16 cellular contexts compared by ENCODE assay signal in the genomic region with DNA sequence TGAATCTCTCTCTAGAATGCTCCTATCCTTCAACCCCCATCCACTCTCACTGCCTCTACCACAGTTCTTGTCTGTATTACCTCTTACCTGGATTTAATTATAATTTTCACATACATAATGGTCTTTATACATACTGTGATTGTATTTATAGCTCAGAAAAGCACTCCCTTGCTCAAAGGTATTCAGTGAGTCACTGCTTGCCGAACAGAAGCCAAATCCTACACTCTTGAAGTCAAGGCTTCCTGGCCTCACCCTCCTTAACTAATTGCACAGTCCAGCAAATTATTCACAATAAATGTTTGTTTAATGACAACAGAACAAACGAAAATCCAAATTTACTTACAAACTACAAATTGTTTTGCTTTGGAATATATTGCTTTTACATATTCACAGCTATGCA.
DNase-seq lines count a peak whose midpoint lies in the region; ATAC-seq and TF ChIP-seq lines count a peak whose summit lies in the region.
"Had no signal": no experiment of that assay in that cellular context is flagged by ENCODE, and none has a peak within 500 bp of the region (broad histone marks: within the 10 kb centered on the region; RNA-seq: fewer than 3 reads in every experiment).

No MANE protein-coding gene starts in this region.

- DNase-seq in NCI-H2081 (lab: John Stamatoyannopoulos, UW): peak; percentile 46 to 68
- no peak for DNase-seq in NCI-H2081 treated with DMSO at 0.1 percent for 48 hours (lab: John Stamatoyannopoulos, UW)
- DNase-seq in adipocyte (ENCODE audit: low read depth): peak; percentile 37
- DNase-seq in retinal pigment epithelial cell (ENCODE audit: low read depth): peak; percentile 23
- DNase-seq in G401 (ENCODE audit: low spot score): no peak
- no peak for DNase-seq in NAMALWA (ENCODE audit: low spot score)
- no peak for DNase-seq in activated T-cell treated with anti-CD3 and anti-CD28 coated beads, Interleukin-2, amount 50 U/mL, for 1 hour
- DNase-seq: C1 segment of cervical spinal cord, GDM1, NCI-H1092, NCI-H345, NCI-H774, SHP77 had no signal

- H3K4me3 ChIP-seq in adipocyte (ENCODE audit: low read length): no peak overlapping the region
- H3K4me3 ChIP-seq in retinal pigment epithelial cell (ENCODE audit: low read length): no peak overlapping the region

- no peak overlapping the region for H3K9ac ChIP-seq in adipocyte (ENCODE audit: low read length)

- no peak for TF ChIP-seq CTCF in retinal pigment epithelial cell (conservative IDR thresholded peaks at IDR 0.05; ENCODE audit: low read depth, low read length)

- no peaks in the 10 kb centered on the region for H3K27me3 ChIP-seq in adipocyte (replicated peaks; ENCODE audit: control insufficient read depth, insufficient read depth, low read length)

- no peaks in the 10 kb centered on the region for H3K9me3 ChIP-seq in adipocyte (ENCODE audit: control insufficient read depth, low read length)

- H3K36me3 ChIP-seq in adipocyte (ENCODE audit: control insufficient read depth, insufficient read depth, low read length, severe bottlenecking): no peaks in the 10 kb centered on the region

- peak; percentile 78 for ATAC-seq in esophagus mucosa
- ATAC-seq: HCT116, Panc1 had no signal

- no peaks in the 10 kb centered on the region for H3K4me1 ChIP-seq in adipocyte (ENCODE audit: control insufficient read depth, insufficient read depth, low read length)

- in situ Hi-C loops in G401 (cut with HindIII; ENCODE audit: low sequenced_read_pairs): no loop called here

Comparison
In these comparisons a context has a peak if more than half of its experiments do, and no peak if none do; other contexts are left out.
1. DNase-seq: peak in NCI-H2081 (2 of 2), adipocyte (single experiment) and retinal pigment epithelial cell (single experiment); none in NCI-H2081 treated with DMSO at 0.1 percent for 48 hours (single experiment), G401 (single experiment), NAMALWA (single experiment) and activated T-cell treated with anti-CD3 and anti-CD28 coated beads, Interleukin-2, amount 50 U/mL, for 1 hour (single experiment).